10 cellular contexts compared by ENCODE assay signal in genomic region chr11:32706985-32707736, GRCh38.
DNase-seq lines count a peak whose midpoint lies in the region; ATAC-seq and TF ChIP-seq lines count a peak whose summit lies in the region.
"Had no signal": no experiment of that assay in that cellular context is flagged by ENCODE, and none has a peak within 500 bp of the region (broad histone marks: within the 10 kb centered on the region; RNA-seq: fewer than 3 reads in every experiment).

No MANE protein-coding gene starts in this region.

- no peak for TF ChIP-seq CTCF in gastroesophageal sphincter (IDR thresholded peaks at IDR 0.05)

- no peaks in the 10 kb centered on the region for H3K36me3 ChIP-seq in adipocyte (ENCODE audit: control insufficient read depth, insufficient read depth, low read length, severe bottlenecking)
- no peaks in the 10 kb centered on the region for H3K36me3 ChIP-seq in gastroesophageal sphincter

- no peak for TF ChIP-seq EP300 in gastroesophageal sphincter (IDR thresholded peaks at IDR 0.05)

- H3K9me3 ChIP-seq in adipocyte (ENCODE audit: control insufficient read depth, low read length) = no peaks in the 10 kb centered on the region
- H3K9me3 ChIP-seq in gastroesophageal sphincter = no peaks in the 10 kb centered on the region

- no peaks in the 10 kb centered on the region for H3K27me3 ChIP-seq in adipocyte (replicated peaks; ENCODE audit: control insufficient read depth, insufficient read depth, low read length)
- H3K27me3 ChIP-seq in gastroesophageal sphincter = peaks cover 9% of the 10 kb centered on the region

- H3K4me3 ChIP-seq in adipocyte (ENCODE audit: low read length) = no peak overlapping the region
- no peak overlapping the region for H3K4me3 ChIP-seq in gastroesophageal sphincter

- no peak overlapping the region for H3K9ac ChIP-seq in adipocyte (ENCODE audit: low read length)

- peak; percentile 53 to 69 for ATAC-seq in activated CD4-positive, CD25-positive, alpha-beta regulatory T cell treated with anti-CD3 and anti-CD28 coated beads, Interleukin-2, amount 50 U/mL, for 24 hours
- peak; percentile 91 for ATAC-seq in HG03103 (IDR thresholded peaks at IDR 0.05; ENCODE audit: low read depth, unreplicated experiment)
- no peak for ATAC-seq in gastroesophageal sphincter

- TF ChIP-seq POLR2A in gastroesophageal sphincter (IDR thresholded peaks at IDR 0.05) = no peak

- WGBS in gastroesophageal sphincter (ENCODE audit: low coverage in 1 of 2), 2 donors = 52 to 70% methylated on average over 7 of the region's 7 CpGs

- H3K4me1 ChIP-seq in adipocyte (ENCODE audit: control insufficient read depth, insufficient read depth, low read length) = peaks cover 14% of the 10 kb centered on the region
- H3K4me1 ChIP-seq in gastroesophageal sphincter = no peaks in the 10 kb centered on the region

- H3K27ac ChIP-seq in gastroesophageal sphincter = no peak overlapping the region
- H3K27ac ChIP-seq: C4-2B had no signal

- no peak for DNase-seq in activated CD4-positive, CD25-positive, alpha-beta regulatory T cell treated with anti-CD3 and anti-CD28 coated beads, Interleukin-2, amount 50 U/mL, for 72 hours
- DNase-seq in adipocyte (ENCODE audit: low read depth) = peak; percentile 53
- DNase-seq in stromal cell of bone marrow (ENCODE audit: low read depth) = peak; percentile 58
- no peak for DNase-seq in NCI-H82 treated with DMSO at 0.1 percent for 48 hours (lab: John Stamatoyannopoulos, UW; ENCODE audit: unreplicated experiment)
- DNase-seq in DMS79 treated with DMSO at 0.1 percent for 48 hours (lab: John Stamatoyannopoulos, UW) = no peak
- DNase-seq: activated B cell treated with CpG ODN at 0.5 μM for 24 hours had no signal

Comparison
In these comparisons a context has a peak if more than half of its experiments do, and no peak if none do; other contexts are left out.
1. DNase-seq: peak in adipocyte (single experiment) and stromal cell of bone marrow (single experiment); none in activated CD4-positive, CD25-positive, alpha-beta regulatory T cell treated with anti-CD3 and anti-CD28 coated beads, Interleukin-2, amount 50 U/mL, for 72 hours (single experiment), NCI-H82 treated with DMSO at 0.1 percent for 48 hours (single experiment) and DMS79 treated with DMSO at 0.1 percent for 48 hours (single experiment).